8 cellular contexts compared by ENCODE assay signal in the genomic region with DNA sequence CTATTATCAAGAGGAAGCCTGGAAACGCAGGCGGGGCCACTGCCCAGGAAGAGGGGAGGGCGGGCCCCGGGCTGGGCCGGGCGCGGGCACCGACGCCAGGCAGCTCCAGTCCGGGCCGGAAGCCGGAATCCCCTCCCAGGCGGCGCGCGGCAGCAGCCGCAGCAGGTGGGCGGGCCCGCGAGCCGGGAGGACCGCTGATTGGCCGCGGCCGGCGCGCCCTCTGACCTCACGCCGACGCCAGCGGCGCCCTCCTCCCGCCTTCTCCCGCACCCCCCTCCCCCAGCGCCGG. TPM values are rescaled to one million over a fixed set of nuclear protein-coding genes. Genes with fewer than 3 reads are reported as not detected.
DNase-seq lines count a peak whose midpoint lies in the region; ATAC-seq and TF ChIP-seq lines count a peak whose summit lies in the region.

No MANE protein-coding gene starts in this region.

- no peak for TF ChIP-seq CTCF in AG04449 (IDR thresholded peaks at IDR 0.05; ENCODE audit: insufficient read depth, low read length, missing control alignments)
- TF ChIP-seq CTCF in WTC11 (IDR thresholded peaks at IDR 0.05) = no peak
- TF ChIP-seq CTCF in cardiac fibroblast (IDR thresholded peaks at IDR 0.05; ENCODE audit: low read depth, low read length) = no peak

- H3K27me3 Mint-ChIP-seq in WTC11 (ENCODE audit: low read depth) (peaks cover 33% of the 10 kb centered on the region), immature natural killer cell (ENCODE audit: low read depth in 3 of 3) (peaks cover 3 to 18% (median 4%) of the 10 kb centered on the region in 3 donors)

- H3K4me3 ChIP-seq in AG04449 (ENCODE audit: low read depth, low read length) (peak overlapping the region; percentile 84), cardiac fibroblast (replicated peaks in 1 of 2; ENCODE audit: low read depth in 2 of 2, low read length in 2 of 2) (peak overlapping the region; percentile 75 to 87)

- CTCF ChIA-PET in AG04449 (lab: Yijun Ruan, JAX) = interaction anchor here (1.0 kb wide), 2 partner anchors 10 to 20 kb away, joined by 3 read pairs; no protein-coding TSS in a partner anchor
- CTCF ChIA-PET in WTC11 (lab: Charles Lee) = interaction anchor here (0.8 to 1.4 kb wide), 3 partner anchors 21 to 169 kb away, joined by 3 to 8 read pairs (median 3); a partner anchor contains a TSS

- H3K4me3 Mint-ChIP-seq in WTC11 (peak overlapping the region; percentile 79), immature natural killer cell (peak overlapping the region; percentile 84 to 95 (median 90))

- H3K36me3 Mint-ChIP-seq in WTC11 (peaks cover 3% of the 10 kb centered on the region), immature natural killer cell (peaks cover 2 to 6% (median 4%) of the 10 kb centered on the region in 3 donors)

- H3K9me3 Mint-ChIP-seq in WTC11 = no peaks in the 10 kb centered on the region; the same call in 1 of the 2 replicates
- no peaks in the 10 kb centered on the region for H3K9me3 Mint-ChIP-seq in immature natural killer cell

- peak; percentile 36 for DNase-seq in AG04449 (ENCODE audit: low read depth, low spot score)
- peak; percentile 94 for DNase-seq in NCI-H2196 treated with DMSO at 0.1 percent for 48 hours (lab: John Stamatoyannopoulos, UW; ENCODE audit: unreplicated experiment)
- peak; percentile 93 for DNase-seq in WTC11 (ENCODE audit: low spot score)
- DNase-seq in cardiac fibroblast (ENCODE audit: low read depth in 2 of 2) = peak; percentile 89 to 97
- peak; percentile 92 to 95 (median 94) for DNase-seq in immature natural killer cell
- peak; percentile 69 for DNase-seq in smooth muscle cell of the brain vasculature (ENCODE audit: low read depth, low spot score)

- peak; percentile 69 for ATAC-seq in GM18873 (IDR thresholded peaks at IDR 0.05; ENCODE audit: low FRiP score, unreplicated experiment)
- ATAC-seq in HG03159 (IDR thresholded peaks at IDR 0.05; ENCODE audit: unreplicated experiment) = peak; percentile 87
- peak; percentile 93 for ATAC-seq in WTC11

- H3K27ac Mint-ChIP-seq in WTC11 (peak overlapping the region; percentile 83; the same call in 1 of the 2 replicates), immature natural killer cell (peak overlapping the region; percentile 87 to 99 (median 94))

- POLR2A ChIA-PET in AG04449 (lab: Yijun Ruan, JAX) (interaction anchor here (0.6 to 1.0 kb wide), 3 partner anchors 10 to 21 kb away, joined by 3 to 4 read pairs (median 3); a partner anchor contains a TSS), WTC11 (lab: Charles Lee) (interaction anchor here (0.6 to 1.9 kb wide), 2 partner anchors 35 to 36 kb away, joined by 3 to 9 read pairs; a partner anchor contains a TSS)

- peaks cover 9% of the 10 kb centered on the region for H3K4me1 Mint-ChIP-seq in WTC11
- peaks cover 35 to 37% of the 10 kb centered on the region in 2 donors for H3K4me1 Mint-ChIP-seq in immature natural killer cell

TF ChIP-seq in WTC11, 78 proteins besides CTCF, POLR2A, EP300 and RAD21:
- TF ChIP-seq ZNF317 (CRISPR knock-in tag; IDR thresholded peaks at IDR 0.05; ENCODE audit: borderline replicate concordance, low read depth) = no peak
- no peak for TF ChIP-seq EMX1 (CRISPR knock-in tag; IDR thresholded peaks at IDR 0.05)
- peak; percentile 72; the same call in 1 of the 2 replicates for TF ChIP-seq SP1 (CRISPR knock-in tag; conservative IDR thresholded peaks at IDR 0.05)
- no peak for TF ChIP-seq JAZF1 (CRISPR knock-in tag; IDR thresholded peaks at IDR 0.05)
- TF ChIP-seq, protein P1, sequence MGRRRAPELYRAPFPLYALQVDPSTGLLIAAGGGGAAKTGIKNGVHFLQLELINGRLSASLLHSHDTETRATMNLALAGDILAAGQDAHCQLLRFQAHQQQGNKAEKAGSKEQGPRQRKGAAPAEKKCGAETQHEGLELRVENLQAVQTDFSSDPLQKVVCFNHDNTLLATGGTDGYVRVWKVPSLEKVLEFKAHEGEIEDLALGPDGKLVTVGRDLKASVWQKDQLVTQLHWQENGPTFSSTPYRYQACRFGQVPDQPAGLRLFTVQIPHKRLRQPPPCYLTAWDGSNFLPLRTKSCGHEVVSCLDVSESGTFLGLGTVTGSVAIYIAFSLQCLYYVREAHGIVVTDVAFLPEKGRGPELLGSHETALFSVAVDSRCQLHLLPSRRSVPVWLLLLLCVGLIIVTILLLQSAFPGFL (CRISPR knock-in tag; IDR thresholded peaks at IDR 0.05; ENCODE audit: borderline replicate concordance) = no peak
- TF ChIP-seq, protein P2, sequence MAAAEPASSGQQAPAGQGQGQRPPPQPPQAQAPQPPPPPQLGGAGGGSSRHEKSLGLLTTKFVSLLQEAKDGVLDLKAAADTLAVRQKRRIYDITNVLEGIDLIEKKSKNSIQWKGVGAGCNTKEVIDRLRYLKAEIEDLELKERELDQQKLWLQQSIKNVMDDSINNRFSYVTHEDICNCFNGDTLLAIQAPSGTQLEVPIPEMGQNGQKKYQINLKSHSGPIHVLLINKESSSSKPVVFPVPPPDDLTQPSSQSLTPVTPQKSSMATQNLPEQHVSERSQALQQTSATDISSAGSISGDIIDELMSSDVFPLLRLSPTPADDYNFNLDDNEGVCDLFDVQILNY (CRISPR knock-in tag; IDR thresholded peaks at IDR 0.05) = peak; percentile 66; the same call in 1 of the 2 replicates
- TF ChIP-seq ZNF232 (CRISPR knock-in tag; IDR thresholded peaks at IDR 0.05) = peak; percentile 28; the same call in 1 of the 2 replicates
- no peak for TF ChIP-seq SMAD4 (CRISPR knock-in tag; IDR thresholded peaks at IDR 0.05)
- TF ChIP-seq, protein P3, sequence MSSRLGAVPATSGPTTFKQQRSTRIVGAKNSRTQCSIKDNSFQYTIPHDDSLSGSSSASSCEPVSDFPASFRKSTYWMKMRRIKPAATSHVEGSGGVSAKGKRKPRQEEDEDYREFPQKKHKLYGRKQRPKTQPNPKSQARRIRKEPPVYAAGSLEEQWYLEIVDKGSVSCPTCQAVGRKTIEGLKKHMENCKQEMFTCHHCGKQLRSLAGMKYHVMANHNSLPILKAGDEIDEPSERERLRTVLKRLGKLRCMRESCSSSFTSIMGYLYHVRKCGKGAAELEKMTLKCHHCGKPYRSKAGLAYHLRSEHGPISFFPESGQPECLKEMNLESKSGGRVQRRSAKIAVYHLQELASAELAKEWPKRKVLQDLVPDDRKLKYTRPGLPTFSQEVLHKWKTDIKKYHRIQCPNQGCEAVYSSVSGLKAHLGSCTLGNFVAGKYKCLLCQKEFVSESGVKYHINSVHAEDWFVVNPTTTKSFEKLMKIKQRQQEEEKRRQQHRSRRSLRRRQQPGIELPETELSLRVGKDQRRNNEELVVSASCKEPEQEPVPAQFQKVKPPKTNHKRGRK (CRISPR knock-in tag; IDR thresholded peaks at IDR 0.05; ENCODE audit: borderline replicate concordance) = no peak
- TF ChIP-seq, protein P4, sequence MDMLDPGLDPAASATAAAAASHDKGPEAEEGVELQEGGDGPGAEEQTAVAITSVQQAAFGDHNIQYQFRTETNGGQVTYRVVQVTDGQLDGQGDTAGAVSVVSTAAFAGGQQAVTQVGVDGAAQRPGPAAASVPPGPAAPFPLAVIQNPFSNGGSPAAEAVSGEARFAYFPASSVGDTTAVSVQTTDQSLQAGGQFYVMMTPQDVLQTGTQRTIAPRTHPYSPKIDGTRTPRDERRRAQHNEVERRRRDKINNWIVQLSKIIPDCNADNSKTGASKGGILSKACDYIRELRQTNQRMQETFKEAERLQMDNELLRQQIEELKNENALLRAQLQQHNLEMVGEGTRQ (CRISPR knock-in tag; IDR thresholded peaks at IDR 0.05) = no peak
- TF ChIP-seq TP53 (CRISPR knock-in tag; IDR thresholded peaks at IDR 0.05) = no peak
- TF ChIP-seq, protein P5, sequence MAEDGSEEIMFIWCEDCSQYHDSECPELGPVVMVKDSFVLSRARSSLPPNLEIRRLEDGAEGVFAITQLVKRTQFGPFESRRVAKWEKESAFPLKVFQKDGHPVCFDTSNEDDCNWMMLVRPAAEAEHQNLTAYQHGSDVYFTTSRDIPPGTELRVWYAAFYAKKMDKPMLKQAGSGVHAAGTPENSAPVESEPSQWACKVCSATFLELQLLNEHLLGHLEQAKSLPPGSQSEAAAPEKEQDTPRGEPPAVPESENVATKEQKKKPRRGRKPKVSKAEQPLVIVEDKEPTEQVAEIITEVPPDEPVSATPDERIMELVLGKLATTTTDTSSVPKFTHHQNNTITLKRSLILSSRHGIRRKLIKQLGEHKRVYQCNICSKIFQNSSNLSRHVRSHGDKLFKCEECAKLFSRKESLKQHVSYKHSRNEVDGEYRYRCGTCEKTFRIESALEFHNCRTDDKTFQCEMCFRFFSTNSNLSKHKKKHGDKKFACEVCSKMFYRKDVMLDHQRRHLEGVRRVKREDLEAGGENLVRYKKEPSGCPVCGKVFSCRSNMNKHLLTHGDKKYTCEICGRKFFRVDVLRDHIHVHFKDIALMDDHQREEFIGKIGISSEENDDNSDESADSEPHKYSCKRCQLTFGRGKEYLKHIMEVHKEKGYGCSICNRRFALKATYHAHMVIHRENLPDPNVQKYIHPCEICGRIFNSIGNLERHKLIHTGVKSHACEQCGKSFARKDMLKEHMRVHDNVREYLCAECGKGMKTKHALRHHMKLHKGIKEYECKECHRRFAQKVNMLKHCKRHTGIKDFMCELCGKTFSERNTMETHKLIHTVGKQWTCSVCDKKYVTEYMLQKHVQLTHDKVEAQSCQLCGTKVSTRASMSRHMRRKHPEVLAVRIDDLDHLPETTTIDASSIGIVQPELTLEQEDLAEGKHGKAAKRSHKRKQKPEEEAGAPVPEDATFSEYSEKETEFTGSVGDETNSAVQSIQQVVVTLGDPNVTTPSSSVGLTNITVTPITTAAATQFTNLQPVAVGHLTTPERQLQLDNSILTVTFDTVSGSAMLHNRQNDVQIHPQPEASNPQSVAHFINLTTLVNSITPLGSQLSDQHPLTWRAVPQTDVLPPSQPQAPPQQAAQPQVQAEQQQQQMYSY (CRISPR knock-in tag; IDR thresholded peaks at IDR 0.05) = peak; percentile 46; the same call in 1 of the 2 replicates
- peak; percentile 69 for TF ChIP-seq NFYB (CRISPR knock-in tag; conservative IDR thresholded peaks at IDR 0.05; ENCODE audit: low read depth)
- TF ChIP-seq ZNF138 (CRISPR knock-in tag; conservative IDR thresholded peaks at IDR 0.05) = no peak
- no peak for TF ChIP-seq CBFB (CRISPR knock-in tag; IDR thresholded peaks at IDR 0.05; ENCODE audit: low read depth)

RNA-seq across cellular contexts. Expression of a gene that starts 0.4 kb away (rescaled TPM):
- 26.0 to 28.5 TPM (median 27.7 TPM) in 3 replicates for total RNA-seq in WTC11 (2021)
- 100 to 1,000 TPM in 1 of 3 donors, 10 to 100 TPM in 2; 89.1 to 103 (median 95.5) TPM for polyA plus RNA-seq in immature natural killer cell

RNA-seq across cellular contexts. Expression of a gene that starts 21.3 kb away (rescaled TPM):
- 28.6 to 32.3 TPM (median 29.0 TPM) in 3 replicates for total RNA-seq in WTC11 (2021)
- 10 to 100 TPM; 19.3 to 32.4 (median 21.7) TPM for polyA plus RNA-seq in immature natural killer cell

RNA-seq across cellular contexts. Expression of a gene that starts 35.0 kb away (rescaled TPM):
- 64.9 to 66.5 TPM (median 66.3 TPM) in 3 replicates for total RNA-seq in WTC11 (2021)
- polyA plus RNA-seq in immature natural killer cell = 10 to 100 TPM in 1 of 3 donors, 1 to 10 TPM in 2; 3.6 to 23.4 (median 7.4) TPM

Comparison
In these comparisons a context has a peak if more than half of its experiments do, and no peak if none do; other contexts are left out.
1. Peak in every context shown above with its lines: DNase-seq, ATAC-seq and H3K4me3 ChIP-seq.
2. DNase-seq: peak in every context shown above with its lines; median percentile 94 in NCI-H2196 treated with DMSO at 0.1 percent for 48 hours; 94 in immature natural killer cell; 93 in WTC11; 93 in cardiac fibroblast; 69 in smooth muscle cell of the brain vasculature; 36 in AG04449.